13 cellular contexts compared by ENCODE assay signal in the genomic region with DNA sequence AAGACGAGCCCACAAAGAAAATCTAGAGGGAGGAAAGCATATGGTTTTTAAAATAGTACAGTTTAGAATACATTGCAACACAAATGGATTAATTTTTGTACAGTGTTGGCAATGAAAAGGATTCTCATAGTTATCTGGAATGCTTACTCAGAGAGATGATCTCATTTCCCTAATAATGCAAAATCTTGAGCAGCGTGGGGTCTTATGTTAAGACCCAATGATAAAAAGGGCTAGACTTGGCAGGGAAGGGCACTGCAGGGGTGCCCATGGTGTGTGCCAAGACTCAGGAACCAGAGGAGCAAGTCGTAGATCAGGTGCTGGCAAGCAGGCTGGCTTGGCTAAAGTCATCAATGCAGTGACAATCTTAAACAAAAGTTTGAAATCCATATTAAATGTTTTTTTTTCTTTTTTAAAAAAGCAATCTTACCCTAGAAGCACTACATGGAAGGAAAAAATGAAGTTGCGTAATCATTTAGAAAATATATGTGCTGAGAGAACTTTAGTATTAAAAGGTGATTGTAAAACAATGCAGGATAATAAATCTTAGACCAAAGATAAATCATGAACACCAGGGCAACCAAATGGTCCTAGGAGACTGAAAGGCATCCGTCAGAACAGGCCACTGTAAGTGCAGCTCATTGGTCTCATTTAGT.
DNase-seq lines count a peak whose midpoint lies in the region; ATAC-seq and TF ChIP-seq lines count a peak whose summit lies in the region.
"Had no signal": no experiment of that assay in that cellular context is flagged by ENCODE, and none has a peak within 500 bp of the region (broad histone marks: within the 10 kb centered on the region; RNA-seq: fewer than 3 reads in every experiment).

No MANE protein-coding gene starts in this region.

- no peaks in the 10 kb centered on the region for H3K36me3 Mint-ChIP-seq in HFFc6 (ENCODE audit: low read depth)

- no peak for TF ChIP-seq POLR2A in tibial nerve (IDR thresholded peaks at IDR 0.05)

- H3K9me3 ChIP-seq in tibial nerve (no peaks in the 10 kb centered on the region), Karpas-422 (ENCODE audit: low read length) (no peaks in the 10 kb centered on the region)
- H3K9me3 ChIP-seq: neutrophil had no signal

- no peaks in the 10 kb centered on the region; the same call in 1 of the 2 replicates for H3K27me3 Mint-ChIP-seq in HFFc6 (ENCODE audit: insufficient read depth)

- H3K27ac ChIP-seq in tibial nerve (no peak overlapping the region), Karpas-422 (ENCODE audit: low read length) (no peak overlapping the region)
- H3K27ac ChIP-seq: neutrophil had no signal

- no peak overlapping the region for H3K4me3 ChIP-seq in astrocyte of the cerebellum (ENCODE audit: low read depth, low read length)
- no peak overlapping the region for H3K4me3 ChIP-seq in tibial nerve
- no peak overlapping the region for H3K4me3 ChIP-seq in Karpas-422 (ENCODE audit: low read length)

- no peak overlapping the region for H3K9ac ChIP-seq in Karpas-422 (ENCODE audit: low read length)

- TF ChIP-seq CTCF in HFFc6 (IDR thresholded peaks at IDR 0.05) (no peak), astrocyte of the cerebellum (IDR thresholded peaks at IDR 0.05; ENCODE audit: low read depth, low read length, missing control alignments) (no peak), tibial nerve (IDR thresholded peaks at IDR 0.05) (no peak)

- no peak overlapping the region for H3K4me2 ChIP-seq in Karpas-422 (ENCODE audit: low read depth, low read length, poor library complexity, severe bottlenecking)

- H3K27ac Mint-ChIP-seq in HFFc6, result peak overlapping the region; percentile 77
- H3K27ac Mint-ChIP-seq: activated CD8-positive, alpha-beta T cell treated with anti-CD3 and anti-CD28 coated beads, Interleukin-2, amount 10 ng/mL, durations not matched to agents 7 days and 5 days had no signal

- in situ Hi-C loops in astrocyte of the cerebellum (cut with HindIII; ENCODE audit: low sequenced_read_pairs), result no loop called here

- peaks cover 0 to 17% (median 0%) of the 10 kb centered on the region in 3 donors for H3K36me3 ChIP-seq in tibial nerve
- H3K36me3 ChIP-seq in Karpas-422 (ENCODE audit: insufficient read depth, low read length), result no peaks in the 10 kb centered on the region
- H3K36me3 ChIP-seq: neutrophil had no signal

- no peaks in the 10 kb centered on the region for H3K79me2 ChIP-seq in Karpas-422 (ENCODE audit: low read length)

- H3K4me1 ChIP-seq in tibial nerve (peaks cover 0 to 10% (median 0%) of the 10 kb centered on the region in 4 donors), Karpas-422 (ENCODE audit: low read length) (no peaks in the 10 kb centered on the region)

- H3K27me3 ChIP-seq in tibial nerve, result no peaks in the 10 kb centered on the region
- no peaks in the 10 kb centered on the region for H3K27me3 ChIP-seq in Karpas-422 (ENCODE audit: low read length)
- H3K27me3 ChIP-seq: neutrophil had no signal

- peak overlapping the region; percentile 52 for H3K4me3 Mint-ChIP-seq in HFFc6
- H3K4me3 Mint-ChIP-seq: activated CD8-positive, alpha-beta T cell treated with anti-CD3 and anti-CD28 coated beads, Interleukin-2, amount 10 ng/mL, durations not matched to agents 7 days and 5 days had no signal

- 60 to 69% methylated on average over 5 of the region's 5 CpGs for WGBS in tibial nerve, 2 donors

- ATAC-seq in HG03175 (IDR thresholded peaks at IDR 0.05; ENCODE audit: unreplicated experiment), result no peak
- ATAC-seq: activated CD8-positive, alpha-beta T cell treated with anti-CD3 and anti-CD28 coated beads, Interleukin-2, amount 10 ng/mL, durations not matched to agents 7 days and 5 days had no signal

- no peaks in the 10 kb centered on the region for H3K9me3 Mint-ChIP-seq in HFFc6

- no peak for TF ChIP-seq EP300 in tibial nerve (IDR thresholded peaks at IDR 0.05)

- no peaks in the 10 kb centered on the region for H4K20me1 ChIP-seq in Karpas-422 (ENCODE audit: insufficient read depth, low read depth, low read length)

- no peaks in the 10 kb centered on the region for H3K9me2 ChIP-seq in Karpas-422 (replicated peaks; ENCODE audit: insufficient read depth, low read length)

- H2AFZ ChIP-seq in Karpas-422 (ENCODE audit: low read length), result no peak overlapping the region

- DNase-seq in A172 (ENCODE audit: low spot score) (peak; percentile 32), HFFc6 (peak; percentile 29), astrocyte of the cerebellum (ENCODE audit: low read depth) (peak; percentile 66), glomerular visceral epithelial cell (ENCODE audit: extremely low spot score) (peak; percentile 40), tibial nerve (ENCODE audit: low spot score in 2 of 2) (no peak), Karpas-422 (no peak), DMS153 (lab: John Stamatoyannopoulos, UW) (no peak)
- DNase-seq: activated CD8-positive, alpha-beta T cell treated with anti-CD3 and anti-CD28 coated beads, Interleukin-2, amount 10 ng/mL, durations not matched to agents 7 days and 5 days; activated gamma-delta T cell; NCI-H526 treated with DMSO at 0.1 percent for 48 hours; stimulated activated CD4-positive, alpha-beta T cell treated with anti-CD3 and anti-CD28 coated beads, Interleukin-12 subunit alpha, Interleukin-12 subunit beta, amount 100 ng/mL, for 4 hours had no signal

- H3K4me1 Mint-ChIP-seq in HFFc6 (ENCODE audit: low read depth), result peaks cover 59% of the 10 kb centered on the region

Comparison
In these comparisons a context has a peak if more than half of its experiments do, and no peak if none do; other contexts are left out.
1. DNase-seq: peak in A172 (single experiment), HFFc6 (single experiment), astrocyte of the cerebellum (single experiment) and glomerular visceral epithelial cell (single experiment); none in tibial nerve (0 of 2), Karpas-422 (single experiment) and DMS153 (single experiment).